In the genomic region with DNA sequence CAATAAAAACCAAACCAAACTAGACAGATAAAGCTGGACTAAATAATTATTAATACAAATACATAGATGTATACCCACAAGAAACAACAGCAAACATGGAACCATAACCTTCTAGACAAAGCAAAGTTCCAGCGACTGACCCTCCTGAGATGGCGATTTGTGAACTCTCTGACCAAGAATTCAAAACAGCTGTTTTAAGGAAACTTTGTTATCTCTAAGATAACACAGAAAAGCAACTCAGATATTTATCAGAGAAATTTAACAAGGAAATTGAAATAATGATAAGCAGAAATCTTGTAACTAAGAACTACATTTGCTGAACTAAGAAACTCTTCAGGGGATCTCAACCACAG, we compare ENCODE assay signal across 17 cellular contexts. TPM values are rescaled to one million over a fixed set of nuclear protein-coding genes. Genes with fewer than 3 reads are reported as not detected.
DNase-seq lines count a peak whose midpoint lies in the region; ATAC-seq and TF ChIP-seq lines count a peak whose summit lies in the region.
"Had no signal": no experiment of that assay in that cellular context is flagged by ENCODE, and none has a peak within 500 bp of the region (broad histone marks: within the 10 kb centered on the region; RNA-seq: fewer than 3 reads in every experiment).

No MANE protein-coding gene starts in this region.

- H2AFZ ChIP-seq in OCI-LY7 (ENCODE audit: low read length) (no peak overlapping the region), smooth muscle cell (ENCODE audit: low read depth) (peak overlapping the region; percentile 33), neural progenitor cell (replicated peaks) (no peak overlapping the region)

- H3K27ac Mint-ChIP-seq in neural progenitor cell = no peak overlapping the region
- H3K27ac Mint-ChIP-seq: activated naive CD8-positive, alpha-beta T cell treated with anti-CD3 and anti-CD28 coated beads, Interleukin-2, amount 10 ng/mL, durations not matched to agents 7 days and 5 days; activated T-cell treated with anti-CD3 and anti-CD28 coated beads, Interleukin-2, amount 50 U/mL, for 24 hours; CD4-positive, alpha-beta memory T cell; T-cell had no signal

- no peaks in the 10 kb centered on the region for H3K27me3 ChIP-seq in smooth muscle cell (ENCODE audit: low read depth)
- H3K27me3 ChIP-seq in neural progenitor cell = no peaks in the 10 kb centered on the region
- H3K27me3 ChIP-seq in gastrocnemius medialis = no peaks in the 10 kb centered on the region
- H3K27me3 ChIP-seq: ascending aorta, pancreas, suprapubic skin had no signal

- TF ChIP-seq CTCF in OCI-LY7 (conservative IDR thresholded peaks at IDR 0.05; ENCODE audit: low read length) (peak; percentile 19; the same call in 1 of the 2 replicates), choroid plexus epithelial cell (conservative IDR thresholded peaks at IDR 0.05; ENCODE audit: low read depth, low read length) (no peak), smooth muscle cell (IDR thresholded peaks at IDR 0.05; ENCODE audit: borderline replicate concordance, insufficient read depth, poor library complexity, severe bottlenecking) (no peak), neural progenitor cell (IDR thresholded peaks at IDR 0.05) (no peak), gastrocnemius medialis (IDR thresholded peaks at IDR 0.05 in 4 of 5, conservative IDR thresholded peaks at IDR 0.05 in 1 of 5) (no peak)

- H3F3A ChIP-seq in smooth muscle cell (ENCODE audit: low read depth) (no peaks in the 10 kb centered on the region), neural progenitor cell (ENCODE audit: low read depth) (no peaks in the 10 kb centered on the region)

- H3K9ac ChIP-seq in smooth muscle cell (ENCODE audit: low read depth) (no peak overlapping the region), neural progenitor cell (no peak overlapping the region)

- no peak for DNase-seq in OCI-LY7 (ENCODE audit: low spot score)
- DNase-seq in choroid plexus epithelial cell (ENCODE audit: low read depth) = peak; percentile 11
- DNase-seq in smooth muscle cell (lab: John Stamatoyannopoulos, UW; ENCODE audit: unreplicated experiment) = no peak
- no peak for DNase-seq in neural progenitor cell (ENCODE audit: low spot score)
- DNase-seq in gastrocnemius medialis = no peak
- DNase-seq: stimulated activated naive CD4-positive, alpha-beta T cell treated with Interleukin-2 at 50 U/mL for 16 hours had no signal

- TF ChIP-seq POLR2A in gastrocnemius medialis (IDR thresholded peaks at IDR 0.05) = no peak

- H3K27ac ChIP-seq in OCI-LY7 (ENCODE audit: low read depth, low read length, poor library complexity, severe bottlenecking) (no peak overlapping the region), smooth muscle cell (ENCODE audit: low read depth) (no peak overlapping the region), neural progenitor cell (no peak overlapping the region), gastrocnemius medialis (no peak overlapping the region)
- H3K27ac ChIP-seq: ascending aorta, skin epidermis, suprapubic skin had no signal

- no peaks in the 10 kb centered on the region for H3K79me2 ChIP-seq in OCI-LY7 (ENCODE audit: insufficient read depth, low read depth, low read length)
- no peaks in the 10 kb centered on the region for H3K79me2 ChIP-seq in smooth muscle cell (ENCODE audit: low read depth)
- no peaks in the 10 kb centered on the region for H3K79me2 ChIP-seq in neural progenitor cell (ENCODE audit: low read depth)

- no peaks in the 10 kb centered on the region for H3K36me3 Mint-ChIP-seq in neural progenitor cell
- H3K36me3 Mint-ChIP-seq: activated naive CD8-positive, alpha-beta T cell treated with anti-CD3 and anti-CD28 coated beads, Interleukin-2, amount 10 ng/mL, durations not matched to agents 7 days and 5 days; CD4-positive, alpha-beta memory T cell; T-cell had no signal

- H3K4me1 Mint-ChIP-seq in neural progenitor cell = peaks cover 4% of the 10 kb centered on the region
- H3K4me1 Mint-ChIP-seq: activated naive CD8-positive, alpha-beta T cell treated with anti-CD3 and anti-CD28 coated beads, Interleukin-2, amount 10 ng/mL, durations not matched to agents 7 days and 5 days; CD4-positive, alpha-beta memory T cell; T-cell had no signal

- WGBS in smooth muscle cell (ENCODE audit: low lambda C conversion rate) = 30% methylated on average over 2 of the region's 2 CpGs

- H3K4me2 ChIP-seq in OCI-LY7 (ENCODE audit: low read length) (no peak overlapping the region), smooth muscle cell (no peak overlapping the region), neural progenitor cell (no peak overlapping the region)

- in situ Hi-C loops in gastrocnemius medialis (cut with MboI; ENCODE audit: low sequenced_read_pairs in 4 of 4) = loop anchor here (10.0 to 25.0 kb wide), 4 partner anchors 470 to 822 kb away; no protein-coding TSS in a partner anchor

- H3K9me2 ChIP-seq in OCI-LY7 (ENCODE audit: insufficient read depth, low read length) = no peaks in the 10 kb centered on the region

- H3K4me1 ChIP-seq in OCI-LY7 (ENCODE audit: insufficient read depth, low read length, poor library complexity, severe bottlenecking) (no peaks in the 10 kb centered on the region), smooth muscle cell (ENCODE audit: low read depth) (no peaks in the 10 kb centered on the region), neural progenitor cell (no peaks in the 10 kb centered on the region), gastrocnemius medialis (no peaks in the 10 kb centered on the region)
- H3K4me1 ChIP-seq: ascending aorta had no signal

- POLR2A ChIA-PET in OCI-LY7 (lab: Charles Lee) = interaction anchor here (0.7 to 1.1 kb wide), 3 partner anchors 10 to 171 kb away, joined by 3 read pairs; no protein-coding TSS in a partner anchor

- ATAC-seq in GM18868 (IDR thresholded peaks at IDR 0.05; ENCODE audit: unreplicated experiment) (peak; percentile 12), HG03457 (IDR thresholded peaks at IDR 0.05; ENCODE audit: unreplicated experiment) (no peak), gastrocnemius medialis (no peak), GM21576 (IDR thresholded peaks at IDR 0.05; ENCODE audit: unreplicated experiment) (no peak)
- ATAC-seq: T-cell had no signal

- H3K4me3 ChIP-seq in OCI-LY7 (ENCODE audit: low read depth, low read length, poor library complexity, severe bottlenecking) (no peak overlapping the region), choroid plexus epithelial cell (ENCODE audit: low read depth, low read length) (no peak overlapping the region), smooth muscle cell (no peak overlapping the region), neural progenitor cell (no peak overlapping the region), gastrocnemius medialis (no peak overlapping the region)
- H3K4me3 ChIP-seq: ascending aorta, pancreas, skin epidermis, suprapubic skin had no signal

- no peaks in the 10 kb centered on the region for H3K36me3 ChIP-seq in OCI-LY7 (ENCODE audit: insufficient read depth, low read length)
- H3K36me3 ChIP-seq in smooth muscle cell (ENCODE audit: low read depth) = no peaks in the 10 kb centered on the region
- no peaks in the 10 kb centered on the region for H3K36me3 ChIP-seq in neural progenitor cell
- H3K36me3 ChIP-seq in gastrocnemius medialis = no peaks in the 10 kb centered on the region
- H3K36me3 ChIP-seq: ascending aorta, pancreas, suprapubic skin had no signal

- H3K9me3 Mint-ChIP-seq in neural progenitor cell = peaks cover 28% of the 10 kb centered on the region

- H3K4me3 Mint-ChIP-seq in neural progenitor cell = no peak overlapping the region
- H3K4me3 Mint-ChIP-seq: activated naive CD8-positive, alpha-beta T cell treated with anti-CD3 and anti-CD28 coated beads, Interleukin-2, amount 10 ng/mL, durations not matched to agents 7 days and 5 days; activated T-cell treated with anti-CD3 and anti-CD28 coated beads, Interleukin-2, amount 50 U/mL, for 24 hours; CD4-positive, alpha-beta memory T cell; T-cell had no signal

- no peaks in the 10 kb centered on the region for H4K20me1 ChIP-seq in OCI-LY7 (ENCODE audit: insufficient read depth, low read length)
- no peaks in the 10 kb centered on the region for H4K20me1 ChIP-seq in smooth muscle cell (ENCODE audit: low read depth)
- H4K20me1 ChIP-seq in neural progenitor cell (ENCODE audit: low read depth) = no peaks in the 10 kb centered on the region

- intact Hi-C loops in OCI-LY7 (cut with micrococcal nuclease; ENCODE audit: unreplicated experiment) = loop anchor here (5.0 kb wide), 2 partner anchors 407 to 822 kb away; no protein-coding TSS in a partner anchor
- intact Hi-C loops in gastrocnemius medialis (cut with DNase I; ENCODE audit: low total_unique reads) = loop anchor here (5.0 to 10.0 kb wide), 3 partner anchors 410 to 540 kb away; no protein-coding TSS in a partner anchor

- peaks cover 2% of the 10 kb centered on the region for H3K27me3 Mint-ChIP-seq in neural progenitor cell (ENCODE audit: insufficient read depth, low read depth)

- H3K9me3 ChIP-seq in OCI-LY7 (ENCODE audit: low read length) (no peaks in the 10 kb centered on the region), smooth muscle cell (replicated peaks; ENCODE audit: low read depth) (peaks cover 5% of the 10 kb centered on the region), neural progenitor cell (ENCODE audit: low read depth) (no peaks in the 10 kb centered on the region), gastrocnemius medialis (peaks cover 0 to 10% (median 0%) of the 10 kb centered on the region in 3 donors)
- H3K9me3 ChIP-seq: ascending aorta, pancreas, suprapubic skin had no signal

- CTCF ChIA-PET in OCI-LY7 (lab: Charles Lee; ENCODE audit: unreplicated experiment) = interaction anchor here (0.7 kb wide), 1 partner anchor 9 kb away, joined by 4 read pairs; no protein-coding TSS in a partner anchor

- BruUV-seq in OCI-LY7 (replicated peaks; lab: Mats Ljungman, UMichigan) = no TSS peak

RNA-seq across cellular contexts. Expression of a gene that starts 23.4 kb away (rescaled TPM):
- 18.5 and 18.9 TPM in 2 replicates for total RNA-seq in OCI-LY7 (2014; rRNA removed; shearing (Covaris generic))
- total RNA-seq in OCI-LY7 (2022) = 18.7 and 18.8 TPM in 2 replicates
- total RNA-seq in smooth muscle cell = 6.6 and 20.7 TPM in 2 replicates
- polyA plus RNA-seq in smooth muscle cell = 4.9 and 6.2 TPM in 2 replicates
- 10.7 and 22.1 TPM in 2 replicates for total RNA-seq in neural progenitor cell (ENCODE audit: low replicate concordance)
- total RNA-seq in gastrocnemius medialis = 10 to 100 TPM in 1 of 4 donors, 1 to 10 TPM in 3; 7.0 to 11.0 (median 7.8) TPM
- total RNA-seq: ascending aorta had no signal

RNA-seq across cellular contexts. Expression of a gene that starts 35.5 kb away (rescaled TPM):
- total RNA-seq in OCI-LY7 (2014; rRNA removed; shearing (Covaris generic)) = not detected in 2 replicates
- total RNA-seq in OCI-LY7 (2022) (not detected in 2 replicates), smooth muscle cell (11.3 and 16.1 TPM in 2 replicates), neural progenitor cell (ENCODE audit: low replicate concordance) (0.15 TPM in 1 of 2 replicates, not detected in the other), gastrocnemius medialis (10 to 100 TPM; 22.2 to 46.8 (median 30.5) TPM)
- 15.2 and 26.1 TPM in 2 replicates for polyA plus RNA-seq in smooth muscle cell
- polyA plus RNA-seq: CD4-positive, alpha-beta memory T cell had no signal

Comparison
In these comparisons a context has a peak if more than half of its experiments do, and no peak if none do; other contexts are left out.
1. RNA of a gene that starts 35.5 kb away (total RNA-seq): 22.2 to 46.8 TPM in gastrocnemius medialis and 11.3 to 16.1 TPM in smooth muscle cell; not detected in OCI-LY7 and 0.15 TPM in neural progenitor cell; every median in the first group is over 10 times any median in the second.